In genomic region chr4:38670061-38670894, GRCh38 we compare ENCODE assay signal across 9 cellular contexts. TPM values are rescaled to one million over a fixed set of nuclear protein-coding genes. Genes with fewer than 3 reads are reported as not detected.
DNase-seq lines count a peak whose midpoint lies in the region; ATAC-seq and TF ChIP-seq lines count a peak whose summit lies in the region.
"Had no signal": no experiment of that assay in that cellular context is flagged by ENCODE, and none has a peak within 500 bp of the region (broad histone marks: within the 10 kb centered on the region; RNA-seq: fewer than 3 reads in every experiment).

No MANE protein-coding gene starts in this region.

- no peak for TF ChIP-seq POLR2A in breast epithelium (IDR thresholded peaks at IDR 0.05)

- no peaks in the 10 kb centered on the region for H3K27me3 Mint-ChIP-seq in activated CD4-positive, alpha-beta memory T cell treated with anti-CD3 and anti-CD28 coated beads for 36 hours
- peaks cover 28% of the 10 kb centered on the region for H3K27me3 Mint-ChIP-seq in activated CD4-positive, alpha-beta memory T cell treated with anti-CD3 and anti-CD28 coated beads, Interleukin-2, amount 10 ng/mL, durations not matched to agents 7 days and 5 days

- H3K4me1 Mint-ChIP-seq in activated CD4-positive, alpha-beta memory T cell treated with anti-CD3 and anti-CD28 coated beads for 36 hours (ENCODE audit: low read depth): peaks cover 93% of the 10 kb centered on the region
- peaks cover 89% of the 10 kb centered on the region for H3K4me1 Mint-ChIP-seq in activated CD4-positive, alpha-beta memory T cell treated with anti-CD3 and anti-CD28 coated beads, Interleukin-2, amount 10 ng/mL, durations not matched to agents 7 days and 5 days

- CTCF ChIA-PET in activated CD4-positive, alpha-beta memory T cell treated with anti-CD3 and anti-CD28 coated beads for 36 hours (lab: Charles Lee): interaction anchor here (0.6 to 7.8 kb wide), 3 partner anchors 147 to 491 kb away, joined by 3 to 60 read pairs (median 13); no protein-coding TSS in a partner anchor
- CTCF ChIA-PET in activated CD4-positive, alpha-beta memory T cell treated with anti-CD3 and anti-CD28 coated beads, Interleukin-2, amount 10 ng/mL, durations not matched to agents 7 days and 5 days (lab: Charles Lee): interaction anchor here (1.1 to 1.2 kb wide), 2 partner anchors 351 to 491 kb away, joined by 3 to 4 read pairs; no protein-coding TSS in a partner anchor

- ATAC-seq in thoracic aorta (ENCODE audit: insufficient number of reproducible peaks, low FRiP score, low read depth) (no peak), HG02885 (IDR thresholded peaks at IDR 0.05; ENCODE audit: poor library complexity, unreplicated experiment) (no peak)

- no peaks in the 10 kb centered on the region for H3K9me3 Mint-ChIP-seq in activated CD4-positive, alpha-beta memory T cell treated with anti-CD3 and anti-CD28 coated beads for 36 hours
- H3K9me3 Mint-ChIP-seq in activated CD4-positive, alpha-beta memory T cell treated with anti-CD3 and anti-CD28 coated beads, Interleukin-2, amount 10 ng/mL, durations not matched to agents 7 days and 5 days: no peaks in the 10 kb centered on the region

- intact Hi-C loops in activated CD4-positive, alpha-beta memory T cell treated with anti-CD3 and anti-CD28 coated beads for 36 hours (cut with micrococcal nuclease): no loop called here
- intact Hi-C loops in breast epithelium (cut with DNase I; ENCODE audit: low total_unique reads): loop anchor here (5.0 kb wide), 1 partner anchor 608 kb away; no protein-coding TSS in a partner anchor

- H3K36me3 ChIP-seq in breast epithelium: no peaks in the 10 kb centered on the region
- H3K36me3 ChIP-seq in mesodermal cell (ENCODE audit: control insufficient read depth, insufficient read depth, low read length): peaks cover 31% of the 10 kb centered on the region
- no peaks in the 10 kb centered on the region for H3K36me3 ChIP-seq in thoracic aorta

- H3K4me3 ChIP-seq in breast epithelium (no peak overlapping the region), mesodermal cell (ENCODE audit: extremely low read depth, insufficient read depth, low read length, poor library complexity, severe bottlenecking) (no peak overlapping the region), thoracic aorta (peak overlapping the region; percentile 15)

- H3K4me3 Mint-ChIP-seq in activated CD4-positive, alpha-beta memory T cell treated with anti-CD3 and anti-CD28 coated beads for 36 hours: peak overlapping the region; percentile 4
- no peak overlapping the region for H3K4me3 Mint-ChIP-seq in activated CD4-positive, alpha-beta memory T cell treated with anti-CD3 and anti-CD28 coated beads, Interleukin-2, amount 10 ng/mL, durations not matched to agents 7 days and 5 days

- H3K27ac Mint-ChIP-seq in activated CD4-positive, alpha-beta memory T cell treated with anti-CD3 and anti-CD28 coated beads for 36 hours: peak overlapping the region; percentile 3
- no peak overlapping the region for H3K27ac Mint-ChIP-seq in activated CD4-positive, alpha-beta memory T cell treated with anti-CD3 and anti-CD28 coated beads, Interleukin-2, amount 10 ng/mL, durations not matched to agents 7 days and 5 days

- H3K27me3 ChIP-seq in breast epithelium: no peaks in the 10 kb centered on the region
- no peaks in the 10 kb centered on the region for H3K27me3 ChIP-seq in thoracic aorta (replicated peaks; ENCODE audit: insufficient read depth)

- H3K9me3 ChIP-seq in breast epithelium (no peaks in the 10 kb centered on the region), mesodermal cell (ENCODE audit: control insufficient read depth, low read length) (no peaks in the 10 kb centered on the region), thoracic aorta (no peaks in the 10 kb centered on the region)

- no peak for DNase-seq in activated CD4-positive, alpha-beta memory T cell treated with anti-CD3 and anti-CD28 coated beads for 36 hours
- DNase-seq in activated CD4-positive, alpha-beta memory T cell treated with anti-CD3 and anti-CD28 coated beads, Interleukin-2, amount 10 ng/mL, durations not matched to agents 7 days and 5 days: no peak
- DNase-seq in breast epithelium (ENCODE audit: low spot score in 2 of 2) (no peak), thoracic aorta (ENCODE audit: low spot score) (no peak), T1000 (lab: John Stamatoyannopoulos, UW) (no peak), C1 segment of cervical spinal cord (lab: John Stamatoyannopoulos, UW) (no peak)
- DNase-seq: occipital lobe had no signal

- H3K36me3 Mint-ChIP-seq in activated CD4-positive, alpha-beta memory T cell treated with anti-CD3 and anti-CD28 coated beads for 36 hours: no peaks in the 10 kb centered on the region
- H3K36me3 Mint-ChIP-seq in activated CD4-positive, alpha-beta memory T cell treated with anti-CD3 and anti-CD28 coated beads, Interleukin-2, amount 10 ng/mL, durations not matched to agents 7 days and 5 days (ENCODE audit: low read depth): peaks cover 9% of the 10 kb centered on the region

- WGBS in mesodermal cell (ENCODE audit: insufficient coverage in 2 of 2), 2 experiments: 71 to 100% methylated on average over 1 to 5 of the region's 7 CpGs

- H3K27ac ChIP-seq in breast epithelium (peak overlapping the region; percentile 88 to 90), mesodermal cell (ENCODE audit: low read depth, low read length, severe bottlenecking) (peak overlapping the region; percentile 26), thoracic aorta (peak overlapping the region; percentile 46 to 100)

- H3K4me1 ChIP-seq in breast epithelium (peaks cover 11 to 67% of the 10 kb centered on the region in 2 donors), mesodermal cell (ENCODE audit: control insufficient read depth, insufficient read depth, low read length, poor library complexity, severe bottlenecking) (peaks cover 66% of the 10 kb centered on the region), thoracic aorta (ENCODE audit: control insufficient read depth in 1 of 2, low read depth in 2 of 2) (peaks cover 76 to 85% of the 10 kb centered on the region in 2 donors)

- no peak for TF ChIP-seq CTCF in breast epithelium (IDR thresholded peaks at IDR 0.05)
- TF ChIP-seq CTCF in thoracic aorta (IDR thresholded peaks at IDR 0.05): no peak

- POLR2A ChIA-PET in activated CD4-positive, alpha-beta memory T cell treated with anti-CD3 and anti-CD28 coated beads for 36 hours (lab: Charles Lee): no interaction called here
- POLR2A ChIA-PET in activated CD4-positive, alpha-beta memory T cell treated with anti-CD3 and anti-CD28 coated beads, Interleukin-2, amount 10 ng/mL, durations not matched to agents 7 days and 5 days (lab: Charles Lee): interaction anchor here (1.0 kb wide), 1 partner anchor 141 kb away, joined by 3 read pairs; no protein-coding TSS in a partner anchor

RNA-seq across cellular contexts. Expression of gene KLF3, which starts 6.3 kb away (rescaled TPM):
- 1 to 10 TPM; 9.1 to 9.9 TPM for total RNA-seq in activated CD4-positive, alpha-beta memory T cell treated with anti-CD3 and anti-CD28 coated beads for 36 hours
- total RNA-seq in activated CD4-positive, alpha-beta memory T cell treated with anti-CD3 and anti-CD28 coated beads, Interleukin-2, amount 10 ng/mL, durations not matched to agents 7 days and 5 days: 10 to 100 TPM; 21.9 to 22.1 TPM
- total RNA-seq in breast epithelium (10 to 100 TPM; 33.4 to 48.5 (median 36.0) TPM), thoracic aorta (10 to 100 TPM; 45.8 to 53.4 TPM)
- 55.0 TPM for polyA plus RNA-seq in mesodermal cell (2013, experiment 1 of 2)
- 50.2 TPM for polyA plus RNA-seq in mesodermal cell (2013, experiment 2 of 2)

Comparison
In these comparisons a context has a peak if more than half of its experiments do, and no peak if none do; other contexts are left out.
1. H3K27ac ChIP-seq: peak in every context shown above with its lines; median percentile 89 in breast epithelium; 73 in thoracic aorta; 26 in mesodermal cell.